8 cellular contexts compared by ENCODE assay signal in the genomic region with DNA sequence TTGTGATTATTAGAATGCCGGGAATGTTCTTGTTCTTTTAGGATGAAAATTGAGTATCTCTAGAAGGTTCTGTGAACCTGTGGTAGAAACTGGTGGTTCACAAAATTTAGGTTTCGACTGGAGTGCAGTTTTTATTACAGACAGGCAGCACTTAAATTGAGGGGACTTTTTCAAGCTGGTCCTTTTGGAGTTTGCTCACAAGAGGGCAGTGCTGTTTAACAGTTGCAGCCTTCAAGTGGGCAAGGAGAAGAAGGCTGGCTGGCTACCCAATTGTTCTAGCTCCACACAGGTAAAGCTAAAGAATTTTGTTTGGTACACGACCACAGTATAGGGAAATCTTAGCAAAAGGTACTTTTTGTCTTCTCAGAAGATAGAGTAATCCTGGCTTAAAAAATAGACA.
DNase-seq lines count a peak whose midpoint lies in the region; ATAC-seq and TF ChIP-seq lines count a peak whose summit lies in the region.

No MANE protein-coding gene starts in this region.

- H3K4me3 ChIP-seq in fibroblast of villous mesenchyme (ENCODE audit: low read depth, low read length) (no peak overlapping the region), osteoblast (ENCODE audit: insufficient read depth, low read length) (no peak overlapping the region)

- POLR2A ChIA-PET in activated CD4-positive, alpha-beta T cell treated with anti-CD3 and anti-CD28 coated beads, Interleukin-2, amount 10 ng/mL, durations not matched to agents 7 days and 5 days (lab: Charles Lee): no interaction called here

- no peak overlapping the region for H3K27ac ChIP-seq in osteoblast (ENCODE audit: low read depth, low read length)

- H3K36me3 ChIP-seq in osteoblast (ENCODE audit: insufficient read depth, low read length): no peaks in the 10 kb centered on the region

- peaks cover 4% of the 10 kb centered on the region for H3K4me1 ChIP-seq in osteoblast (ENCODE audit: insufficient read depth, low read length)

- peak; percentile 78 for TF ChIP-seq CTCF in fibroblast of villous mesenchyme (IDR thresholded peaks at IDR 0.05; ENCODE audit: insufficient read depth, low read depth, low read length)
- peak; percentile 80 for TF ChIP-seq CTCF in osteoblast (IDR thresholded peaks at IDR 0.05; ENCODE audit: extremely low read depth, low read depth, low read length)

- CTCF ChIA-PET in activated CD4-positive, alpha-beta T cell treated with anti-CD3 and anti-CD28 coated beads, Interleukin-2, amount 10 ng/mL, durations not matched to agents 7 days and 5 days (lab: Charles Lee): no interaction called here

- H3K4me2 ChIP-seq in osteoblast (ENCODE audit: insufficient read depth, low read length): peak overlapping the region; percentile 10

- no peak overlapping the region for H3K4me3 Mint-ChIP-seq in activated CD4-positive, alpha-beta T cell treated with anti-CD3 and anti-CD28 coated beads, Interleukin-2, amount 10 ng/mL, durations not matched to agents 7 days and 5 days

- no peaks in the 10 kb centered on the region for H3K9me3 Mint-ChIP-seq in activated CD4-positive, alpha-beta T cell treated with anti-CD3 and anti-CD28 coated beads, Interleukin-2, amount 10 ng/mL, durations not matched to agents 7 days and 5 days

- no peaks in the 10 kb centered on the region for H3K36me3 Mint-ChIP-seq in activated CD4-positive, alpha-beta T cell treated with anti-CD3 and anti-CD28 coated beads, Interleukin-2, amount 10 ng/mL, durations not matched to agents 7 days and 5 days (ENCODE audit: low read depth)

- ATAC-seq in GM18517 (IDR thresholded peaks at IDR 0.05; ENCODE audit: unreplicated experiment) (peak; percentile 76), HG03103 (IDR thresholded peaks at IDR 0.05; ENCODE audit: low read depth, unreplicated experiment) (peak; percentile 81)

- H3K27ac Mint-ChIP-seq in activated CD4-positive, alpha-beta T cell treated with anti-CD3 and anti-CD28 coated beads, Interleukin-2, amount 10 ng/mL, durations not matched to agents 7 days and 5 days: no peak overlapping the region

- H3K27me3 Mint-ChIP-seq in activated CD4-positive, alpha-beta T cell treated with anti-CD3 and anti-CD28 coated beads, Interleukin-2, amount 10 ng/mL, durations not matched to agents 7 days and 5 days: peaks cover 14% of the 10 kb centered on the region

- H3K27me3 ChIP-seq in osteoblast (ENCODE audit: insufficient read depth, low read length): peaks cover 5% of the 10 kb centered on the region

- peak overlapping the region; percentile 53 for H2AFZ ChIP-seq in osteoblast (ENCODE audit: low read length)

- DNase-seq in CD1c-positive myeloid dendritic cell (ENCODE audit: extremely low spot score) (peak; percentile 50), NCI-H2227 (lab: John Stamatoyannopoulos, UW; ENCODE audit: unreplicated experiment) (peak; percentile 54), fibroblast of villous mesenchyme (ENCODE audit: low read depth) (peak; percentile 79), osteoblast (ENCODE audit: insufficient read length, low spot score, missing footprints) (no peak)
- peak; percentile 37 for DNase-seq in activated CD4-positive, alpha-beta T cell treated with anti-CD3 and anti-CD28 coated beads, Interleukin-2, amount 10 ng/mL, durations not matched to agents 7 days and 5 days
- no peak for DNase-seq in activated CD4-positive, CD25-positive, alpha-beta regulatory T cell (lab: John Stamatoyannopoulos, UW)

- H3K79me2 ChIP-seq in osteoblast (ENCODE audit: insufficient read depth, low read length): no peaks in the 10 kb centered on the region

- H4K20me1 ChIP-seq in osteoblast (ENCODE audit: insufficient read depth, low read length): no peaks in the 10 kb centered on the region

- H3K4me1 Mint-ChIP-seq in activated CD4-positive, alpha-beta T cell treated with anti-CD3 and anti-CD28 coated beads, Interleukin-2, amount 10 ng/mL, durations not matched to agents 7 days and 5 days: no peaks in the 10 kb centered on the region

- H3K9me3 ChIP-seq in osteoblast (ENCODE audit: low read depth, low read length): no peaks in the 10 kb centered on the region

Comparison
In these comparisons a context has a peak if more than half of its experiments do, and no peak if none do; other contexts are left out.
1. DNase-seq: peak in CD1c-positive myeloid dendritic cell (single experiment), NCI-H2227 (single experiment), activated CD4-positive, alpha-beta T cell treated with anti-CD3 and anti-CD28 coated beads, Interleukin-2, amount 10 ng/mL, durations not matched to agents 7 days and 5 days (single experiment) and fibroblast of villous mesenchyme (single experiment); none in osteoblast (single experiment) and activated CD4-positive, CD25-positive, alpha-beta regulatory T cell (0 of 4).